Comparison of ENCODE assay signal across 13 cellular contexts in the genomic region with DNA sequence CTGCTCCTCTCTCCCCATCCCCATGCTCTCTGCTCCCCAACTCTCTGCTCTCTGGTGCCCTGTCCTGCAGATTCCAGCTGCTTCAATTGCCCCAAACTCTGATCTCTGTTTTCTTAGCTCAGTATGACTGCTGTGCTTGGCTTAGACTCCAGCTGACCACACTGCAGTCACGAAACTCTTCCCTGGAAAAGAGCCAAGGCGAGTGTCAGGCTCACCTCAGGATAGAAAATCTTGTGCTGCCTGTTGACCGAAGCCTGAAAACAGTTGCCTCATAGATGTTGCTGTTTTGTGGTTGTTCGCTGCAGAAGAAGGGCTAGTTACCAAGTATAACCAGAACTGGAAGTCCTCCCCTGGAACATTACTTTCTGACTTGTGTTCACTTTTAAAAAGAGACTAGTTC. TPM values are rescaled to one million over a fixed set of nuclear protein-coding genes. Genes with fewer than 3 reads are reported as not detected.
DNase-seq lines count a peak whose midpoint lies in the region; TF ChIP-seq lines count a peak whose summit lies in the region.
"Had no signal": no experiment of that assay in that cellular context is flagged by ENCODE, and none has a peak within 500 bp of the region (broad histone marks: within the 10 kb centered on the region; RNA-seq: fewer than 3 reads in every experiment).

No MANE protein-coding gene starts in this region.

- peak overlapping the region; percentile 25; the same call in 1 of the 2 replicates for H3K27ac ChIP-seq in RWPE1

- DNase-seq in EL = peak; percentile 2
- DNase-seq in RWPE1 (ENCODE audit: low spot score) = no peak
- peak; percentile 80 for DNase-seq in epithelial cell of proximal tubule (ENCODE audit: low read depth)
- peak; percentile 95 for DNase-seq in renal cortical epithelial cell (ENCODE audit: low read depth)
- DNase-seq in NCI-H2029 (lab: John Stamatoyannopoulos, UW) = no peak
- no peak for DNase-seq in activated CD4-positive, alpha-beta T cell treated with anti-CD3 and anti-CD28 coated beads for 1 hour
- no peak for DNase-seq in effector CD8-positive, alpha-beta T cell (lab: John Stamatoyannopoulos, UW)
- no peak for DNase-seq in activated CD4-positive, alpha-beta T cell treated with anti-CD3 and anti-CD28 coated beads for 4 hours
- DNase-seq: activated naive CD8-positive, alpha-beta T cell treated with anti-CD3 and anti-CD28 coated beads for 36 hours; CD4-positive, alpha-beta memory T cell; effector CD4-positive, alpha-beta T cell; mucosa of descending colon; NCI-H82 had no signal

- TF ChIP-seq CTCF in RWPE1 (conservative IDR thresholded peaks at IDR 0.05; ENCODE audit: low read depth) (no peak), epithelial cell of proximal tubule (conservative IDR thresholded peaks at IDR 0.05; ENCODE audit: low read depth, low read length) (no peak)

- no peak overlapping the region for H3K4me3 ChIP-seq in epithelial cell of proximal tubule (ENCODE audit: low read depth, low read length)
- H3K4me3 ChIP-seq: mucosa of descending colon had no signal

- POLR2A ChIA-PET in RWPE1 (lab: Yijun Ruan, JAX; ENCODE audit: low non-redundant PET) = no interaction called here

- CTCF ChIA-PET in RWPE1 (lab: Yijun Ruan, JAX) = interaction anchor here (1.0 kb wide), 1 partner anchor 22 kb away, joined by 3 read pairs; no protein-coding TSS in a partner anchor

RNA-seq across cellular contexts. Expression of a gene that starts 6.7 kb away (rescaled TPM):
- total RNA-seq in epithelial cell of proximal tubule (3.2 and 6.8 TPM in 2 replicates), renal cortical epithelial cell (9.9 and 91.9 TPM in 2 replicates)
- total RNA-seq: CD4-positive, alpha-beta memory T cell had no signal

Comparison
In these comparisons a context has a peak if more than half of its experiments do, and no peak if none do; other contexts are left out.
1. DNase-seq: peak in EL (single experiment), epithelial cell of proximal tubule (single experiment) and renal cortical epithelial cell (single experiment); none in RWPE1 (single experiment), NCI-H2029 (single experiment), activated CD4-positive, alpha-beta T cell treated with anti-CD3 and anti-CD28 coated beads for 1 hour (single experiment), effector CD8-positive, alpha-beta T cell (single experiment) and activated CD4-positive, alpha-beta T cell treated with anti-CD3 and anti-CD28 coated beads for 4 hours (0 of 2).